1 cellular context compared by ENCODE assay signal in the genomic region with DNA sequence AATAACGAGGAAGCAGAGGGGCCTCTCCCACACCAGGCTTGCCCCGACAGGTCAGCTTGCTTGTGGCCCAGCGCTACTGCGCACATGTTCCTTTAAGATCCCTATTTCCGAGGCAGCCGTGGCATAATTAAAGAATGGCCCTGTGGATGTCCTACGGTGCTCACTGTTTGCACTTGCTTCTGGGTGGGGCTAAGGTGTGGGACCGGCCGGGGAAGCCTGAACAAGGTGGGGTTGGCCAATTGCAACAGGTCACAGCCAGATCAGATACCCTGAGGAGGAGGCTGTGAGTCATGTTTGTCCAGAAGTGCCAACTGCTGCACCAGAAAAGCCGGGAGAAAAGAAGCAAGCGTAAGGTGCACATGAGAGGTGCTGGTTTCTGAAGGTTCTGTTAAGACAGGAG.
TF ChIP-seq lines count a peak whose summit lies in the region.

No MANE protein-coding gene starts in this region.

TF ChIP-seq in HepG2, 621 proteins besides CTCF, POLR2A, EP300 and RAD21 (continued from another document):
- TF ChIP-seq, protein P1, sequence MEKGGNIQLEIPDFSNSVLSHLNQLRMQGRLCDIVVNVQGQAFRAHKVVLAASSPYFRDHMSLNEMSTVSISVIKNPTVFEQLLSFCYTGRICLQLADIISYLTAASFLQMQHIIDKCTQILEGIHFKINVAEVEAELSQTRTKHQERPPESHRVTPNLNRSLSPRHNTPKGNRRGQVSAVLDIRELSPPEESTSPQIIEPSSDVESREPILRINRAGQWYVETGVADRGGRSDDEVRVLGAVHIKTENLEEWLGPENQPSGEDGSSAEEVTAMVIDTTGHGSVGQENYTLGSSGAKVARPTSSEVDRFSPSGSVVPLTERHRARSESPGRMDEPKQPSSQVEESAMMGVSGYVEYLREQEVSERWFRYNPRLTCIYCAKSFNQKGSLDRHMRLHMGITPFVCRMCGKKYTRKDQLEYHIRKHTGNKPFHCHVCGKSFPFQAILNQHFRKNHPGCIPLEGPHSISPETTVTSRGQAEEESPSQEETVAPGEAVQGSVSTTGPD (CRISPR knock-in tag; IDR thresholded peaks at IDR 0.05): no peak
- TF ChIP-seq, protein P2, sequence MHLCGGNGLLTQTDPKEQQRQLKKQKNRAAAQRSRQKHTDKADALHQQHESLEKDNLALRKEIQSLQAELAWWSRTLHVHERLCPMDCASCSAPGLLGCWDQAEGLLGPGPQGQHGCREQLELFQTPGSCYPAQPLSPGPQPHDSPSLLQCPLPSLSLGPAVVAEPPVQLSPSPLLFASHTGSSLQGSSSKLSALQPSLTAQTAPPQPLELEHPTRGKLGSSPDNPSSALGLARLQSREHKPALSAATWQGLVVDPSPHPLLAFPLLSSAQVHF (CRISPR knock-in tag; IDR thresholded peaks at IDR 0.05): no peak
- TF ChIP-seq ZNF33A (CRISPR knock-in tag; IDR thresholded peaks at IDR 0.05; ENCODE audit: borderline replicate concordance) (no peak), ZNF354B (CRISPR knock-in tag; IDR thresholded peaks at IDR 0.05) (no peak), SALL2 (CRISPR knock-in tag; IDR thresholded peaks at IDR 0.05) (no peak), RAD51 (IDR thresholded peaks at IDR 0.05; ENCODE audit: borderline replicate concordance) (no peak), ZNF460 (CRISPR knock-in tag; IDR thresholded peaks at IDR 0.05; ENCODE audit: borderline replicate concordance) (no peak)
TF ChIP-seq in HepG2: peak in this region for 0.
